Comparison of ENCODE assay signal across 11 cellular contexts in the genomic region with DNA sequence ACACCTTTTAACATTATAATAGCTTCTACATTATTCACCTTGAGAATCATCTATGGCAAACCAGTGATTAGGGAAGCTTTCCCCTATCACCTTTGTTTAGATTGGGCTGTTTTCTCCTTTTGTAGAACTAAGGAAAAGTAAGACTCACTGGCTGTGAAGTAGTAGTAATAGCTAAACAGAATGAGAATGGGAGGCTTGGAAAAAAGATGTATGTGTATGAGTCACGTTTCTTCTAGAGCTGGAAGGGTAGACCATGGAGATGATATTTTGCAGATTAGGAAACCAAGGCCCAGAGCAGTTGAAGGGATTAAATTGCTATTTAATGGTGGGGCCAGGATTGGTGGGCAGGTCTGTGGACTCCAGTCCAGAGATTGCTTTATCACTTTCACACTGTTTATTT. TPM values are rescaled to one million over a fixed set of nuclear protein-coding genes. Genes with fewer than 3 reads are reported as not detected.
DNase-seq lines count a peak whose midpoint lies in the region; ATAC-seq and TF ChIP-seq lines count a peak whose summit lies in the region.
"Had no signal": no experiment of that assay in that cellular context is flagged by ENCODE, and none has a peak within 500 bp of the region (broad histone marks: within the 10 kb centered on the region; RNA-seq: fewer than 3 reads in every experiment).

No MANE protein-coding gene starts in this region.

- no peaks in the 10 kb centered on the region for H3F3A ChIP-seq in DOHH2 (ENCODE audit: control insufficient read depth, insufficient read depth)

- intact Hi-C loops in psoas muscle (cut with DNase I) (loop anchor here in 1 of 2 donors (5.0 kb wide), 1 partner anchor 36 kb away; no protein-coding TSS in a partner anchor), thyroid gland (cut with DNase I) (no loop called here)

- peak overlapping the region; percentile 17; the same call in 1 of the 2 replicates for H3K4me2 ChIP-seq in DOHH2 (ENCODE audit: low read length)

- H3K36me3 ChIP-seq in DOHH2 (ENCODE audit: control insufficient read depth, low read length) (no peaks in the 10 kb centered on the region), psoas muscle (ENCODE audit: insufficient read depth in 1 of 2, low read depth in 1 of 2) (no peaks in the 10 kb centered on the region), thyroid gland (no peaks in the 10 kb centered on the region)
- H3K36me3 ChIP-seq: adrenal gland had no signal

- H3K9me3 ChIP-seq in DOHH2 (ENCODE audit: control insufficient read depth, insufficient read depth, low read length), result no peaks in the 10 kb centered on the region
- no peaks in the 10 kb centered on the region for H3K9me3 ChIP-seq in psoas muscle
- no peaks in the 10 kb centered on the region for H3K9me3 ChIP-seq in thyroid gland
- H3K9me3 ChIP-seq: adrenal gland had no signal

- H3K36me3 Mint-ChIP-seq in immature natural killer cell, result no peaks in the 10 kb centered on the region

- DNase-seq in NCI-H82 treated with DMSO at 0.1 percent for 48 hours (lab: John Stamatoyannopoulos, UW; ENCODE audit: unreplicated experiment) (peak; percentile 41), epithelial cell of esophagus (ENCODE audit: low read depth) (peak; percentile 11), psoas muscle (no peak), thyroid gland (no peak), immature natural killer cell (no peak)
- DNase-seq in stimulated activated CD4-positive, alpha-beta T cell treated with anti-CD3 and anti-CD28 coated beads, Interleukin-4, amount 100 ng/mL, for 1 hour, result no peak
- DNase-seq: adrenal gland, NCI-H1092 treated with DMSO at 0.1 percent for 48 hours had no signal

- peaks cover 4 to 9% (median 5%) of the 10 kb centered on the region in 3 donors for H3K27me3 Mint-ChIP-seq in immature natural killer cell (ENCODE audit: low read depth in 3 of 3)

- H4K20me1 ChIP-seq in DOHH2 (ENCODE audit: control insufficient read depth, insufficient read depth, low read depth, low read length), result peaks cover 6% of the 10 kb centered on the region

- H3K4me3 ChIP-seq in DOHH2 (ENCODE audit: low read length), result no peak overlapping the region
- H3K4me3 ChIP-seq in epithelial cell of esophagus (ENCODE audit: low read length), result no peak overlapping the region
- peak overlapping the region; percentile 85 for H3K4me3 ChIP-seq in psoas muscle
- no peak overlapping the region for H3K4me3 ChIP-seq in thyroid gland (replicated peaks in 1 of 3)

- TF ChIP-seq CTCF in DOHH2 (IDR thresholded peaks at IDR 0.05; ENCODE audit: low read depth, low read length, poor library complexity, severe bottlenecking), result no peak
- no peak for TF ChIP-seq CTCF in epithelial cell of esophagus (IDR thresholded peaks at IDR 0.05; ENCODE audit: insufficient read depth, low read depth, low read length, missing control alignments)
- no peak for TF ChIP-seq CTCF in psoas muscle (IDR thresholded peaks at IDR 0.05)
- no peak for TF ChIP-seq CTCF in thyroid gland (IDR thresholded peaks at IDR 0.05)

- ATAC-seq in psoas muscle (no peak), GM21737 (IDR thresholded peaks at IDR 0.05; ENCODE audit: unreplicated experiment) (no peak)
- ATAC-seq: activated CD4-positive, CD25-positive, alpha-beta regulatory T cell treated with anti-CD3 and anti-CD28 coated beads, Interleukin-2, amount 50 U/mL, for 24 hours had no signal

- H3K27ac Mint-ChIP-seq in immature natural killer cell, result peak overlapping the region in 2 of 6 donors; percentile 61 to 63

- peaks cover 67% of the 10 kb centered on the region for H3K79me2 ChIP-seq in DOHH2 (ENCODE audit: control insufficient read depth, low read length)

- WGBS in psoas muscle, 3 donors, result 10 to 30% (median 15%) methylated on average over 1 of the region's 1 CpG
- 63 to 76% methylated on average over 1 of the region's 1 CpG for WGBS in thyroid gland, 2 donors

- H3K27ac ChIP-seq in DOHH2 (ENCODE audit: low read depth, low read length) (no peak overlapping the region), psoas muscle (no peak overlapping the region), thyroid gland (no peak overlapping the region)

- H3K4me1 Mint-ChIP-seq in immature natural killer cell, result peaks cover 30 to 46% of the 10 kb centered on the region in 2 donors

- no peak for TF ChIP-seq POLR2A in thyroid gland (IDR thresholded peaks at IDR 0.05)

- H3K9me2 ChIP-seq in DOHH2 (replicated peaks; ENCODE audit: control insufficient read depth, low read length), result no peaks in the 10 kb centered on the region

- H3K4me3 Mint-ChIP-seq in immature natural killer cell, result no peak overlapping the region

- H3K4me1 ChIP-seq in DOHH2 (ENCODE audit: control insufficient read depth, low read length) (peaks cover 14% of the 10 kb centered on the region), psoas muscle (peaks cover 52% of the 10 kb centered on the region), thyroid gland (peaks cover 13 to 23% of the 10 kb centered on the region in 2 donors)

- H3K9me3 Mint-ChIP-seq in immature natural killer cell, result no peaks in the 10 kb centered on the region

- H3K27me3 ChIP-seq in DOHH2 (ENCODE audit: control insufficient read depth, low read length), result no peaks in the 10 kb centered on the region
- no peaks in the 10 kb centered on the region for H3K27me3 ChIP-seq in psoas muscle (ENCODE audit: insufficient read depth in 3 of 3, low read length in 2 of 3)
- no peaks in the 10 kb centered on the region for H3K27me3 ChIP-seq in thyroid gland
- H3K27me3 ChIP-seq: adrenal gland had no signal

RNA-seq across cellular contexts. Expression of a gene that starts 2.1 kb away (rescaled TPM):
- total RNA-seq in psoas muscle, result 10 to 100 TPM; 12.5 to 16.8 (median 15.5) TPM
- polyA plus RNA-seq in psoas muscle, result 10 to 100 TPM in 1 of 3 donors, 1 to 10 TPM in 2; 6.3 to 12.4 (median 7.3) TPM
- 10 to 100 TPM; 24.2 to 42.8 (median 30.8) TPM for total RNA-seq in thyroid gland
- 1 to 10 TPM; 3.9 to 6.4 (median 5.4) TPM for polyA plus RNA-seq in immature natural killer cell

Comparison
In these comparisons a context has a peak if more than half of its experiments do, and no peak if none do; other contexts are left out.
1. DNase-seq: peak in NCI-H82 treated with DMSO at 0.1 percent for 48 hours (single experiment) and epithelial cell of esophagus (single experiment); none in psoas muscle (0 of 2), thyroid gland (0 of 2), immature natural killer cell (0 of 3) and stimulated activated CD4-positive, alpha-beta T cell treated with anti-CD3 and anti-CD28 coated beads, Interleukin-4, amount 100 ng/mL, for 1 hour (single experiment).